17 cellular contexts compared by ENCODE assay signal in the genomic region with DNA sequence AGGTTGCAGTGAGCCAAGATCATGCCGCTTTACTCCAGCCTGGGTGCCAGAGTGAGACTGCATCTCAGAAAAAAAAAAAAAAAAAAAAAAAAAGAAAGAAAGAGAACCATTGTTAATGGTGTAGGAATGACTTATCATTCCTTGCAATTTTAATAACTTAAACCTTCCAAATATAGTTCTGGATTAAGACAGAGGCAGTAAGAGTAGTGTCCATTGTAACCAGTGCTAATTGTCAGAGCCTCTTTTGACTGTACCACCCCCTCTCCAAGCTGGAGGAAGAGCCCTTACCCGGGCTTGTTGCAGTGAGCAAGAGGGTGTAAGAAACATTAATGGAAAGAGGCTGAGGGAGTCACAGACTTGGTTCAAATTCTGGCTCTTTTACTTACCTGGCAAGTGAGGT. TPM values are rescaled to one million over a fixed set of nuclear protein-coding genes. Genes with fewer than 3 reads are reported as not detected.
"Had no signal": no experiment of that assay in that cellular context is flagged by ENCODE, and none has a peak within 500 bp of the region (broad histone marks: within the 10 kb centered on the region; RNA-seq: fewer than 3 reads in every experiment).

No MANE protein-coding gene starts in this region.

- DNase-seq: activated CD4-positive, alpha-beta memory T cell treated with anti-CD3 and anti-CD28 coated beads for 36 hours; activated CD4-positive, alpha-beta T cell treated with anti-CD3 and anti-CD28 coated beads for 36 hours; activated naive CD4-positive, alpha-beta T cell; activated naive CD8-positive, alpha-beta T cell treated with anti-CD3 and anti-CD28 coated beads, Interleukin-2, amount 10 ng/mL, durations not matched to agents 7 days and 5 days; body of pancreas; glutamatergic neuron; pancreas; sigmoid colon; spleen; stimulated activated CD4-positive, alpha-beta T cell treated with anti-CD3 and anti-CD28 coated beads, Interleukin-4, amount 100 ng/mL, for 4 hours; stimulated activated naive B cell treated with anti-CD40 and anti-IgM and Interleukin-4, amounts not matched to agents 10 μg/mL and 1 μg/mL and 100 μg/mL, for 72 hours had no signal

- H3K4me1 Mint-ChIP-seq: activated CD4-positive, alpha-beta T cell treated with anti-CD3 and anti-CD28 coated beads for 36 hours; activated naive CD8-positive, alpha-beta T cell treated with anti-CD3 and anti-CD28 coated beads, Interleukin-2, amount 10 ng/mL, durations not matched to agents 7 days and 5 days; stimulated activated naive B cell treated with anti-CD40 and anti-IgM and Interleukin-4, amounts not matched to agents 10 μg/mL and 1 μg/mL and 100 μg/mL, for 72 hours had no signal

- H3K36me3 Mint-ChIP-seq: activated CD4-positive, alpha-beta memory T cell treated with anti-CD3 and anti-CD28 coated beads for 36 hours; activated naive CD8-positive, alpha-beta T cell treated with anti-CD3 and anti-CD28 coated beads, Interleukin-2, amount 10 ng/mL, durations not matched to agents 7 days and 5 days; natural killer cell treated with Interleukin-12 subunit alpha and Interleukin-12 subunit beta and Interleukin-15 and Interleukin-18, amount 100 ng/mL, for 72 hours; stimulated activated naive B cell treated with anti-CD40 and anti-IgM and Interleukin-4, amounts not matched to agents 10 μg/mL and 1 μg/mL and 100 μg/mL, for 72 hours had no signal

- H3K4me3 ChIP-seq: body of pancreas, pancreas, sigmoid colon, SK-N-MC, spleen, tibial nerve, vagina had no signal

- H3K36me3 ChIP-seq: neutrophil, pancreas, spleen, tibial nerve, vagina had no signal

- H3K9me3 Mint-ChIP-seq: activated CD4-positive, alpha-beta memory T cell treated with anti-CD3 and anti-CD28 coated beads for 36 hours; activated naive CD8-positive, alpha-beta T cell treated with anti-CD3 and anti-CD28 coated beads, Interleukin-2, amount 10 ng/mL, durations not matched to agents 7 days and 5 days; natural killer cell treated with Interleukin-12 subunit alpha and Interleukin-12 subunit beta and Interleukin-15 and Interleukin-18, amount 100 ng/mL, for 72 hours; stimulated activated naive B cell treated with anti-CD40 and anti-IgM and Interleukin-4, amounts not matched to agents 10 μg/mL and 1 μg/mL and 100 μg/mL, for 72 hours; WTC11 had no signal

- H3K27ac ChIP-seq: body of pancreas, neutrophil, pancreas, SK-N-MC had no signal

- ATAC-seq: activated CD4-positive, alpha-beta T cell treated with anti-CD3 and anti-CD28 coated beads for 36 hours; body of pancreas; natural killer cell treated with Interleukin-12 subunit alpha and Interleukin-12 subunit beta and Interleukin-15 and Interleukin-18, amount 100 ng/mL, for 72 hours; stimulated activated naive B cell treated with anti-CD40 and anti-IgM and Interleukin-4, amounts not matched to agents 10 μg/mL and 1 μg/mL and 100 μg/mL, for 72 hours; WTC11 had no signal

- H3K4me3 Mint-ChIP-seq: activated CD4-positive, alpha-beta memory T cell treated with anti-CD3 and anti-CD28 coated beads for 36 hours; activated CD4-positive, alpha-beta T cell treated with anti-CD3 and anti-CD28 coated beads for 36 hours; activated naive CD8-positive, alpha-beta T cell treated with anti-CD3 and anti-CD28 coated beads, Interleukin-2, amount 10 ng/mL, durations not matched to agents 7 days and 5 days; natural killer cell treated with Interleukin-12 subunit alpha and Interleukin-12 subunit beta and Interleukin-15 and Interleukin-18, amount 100 ng/mL, for 72 hours; stimulated activated naive B cell treated with anti-CD40 and anti-IgM and Interleukin-4, amounts not matched to agents 10 μg/mL and 1 μg/mL and 100 μg/mL, for 72 hours; WTC11 had no signal

- H3K27me3 ChIP-seq: body of pancreas, neutrophil, pancreas, sigmoid colon, spleen, tibial nerve, vagina had no signal

- H3K9me3 ChIP-seq: body of pancreas, neutrophil, pancreas, sigmoid colon, spleen, tibial nerve, vagina had no signal

- H3K27ac Mint-ChIP-seq: activated CD4-positive, alpha-beta memory T cell treated with anti-CD3 and anti-CD28 coated beads for 36 hours; activated CD4-positive, alpha-beta T cell treated with anti-CD3 and anti-CD28 coated beads for 36 hours; activated naive CD8-positive, alpha-beta T cell treated with anti-CD3 and anti-CD28 coated beads, Interleukin-2, amount 10 ng/mL, durations not matched to agents 7 days and 5 days; natural killer cell treated with Interleukin-12 subunit alpha and Interleukin-12 subunit beta and Interleukin-15 and Interleukin-18, amount 100 ng/mL, for 72 hours; stimulated activated naive B cell treated with anti-CD40 and anti-IgM and Interleukin-4, amounts not matched to agents 10 μg/mL and 1 μg/mL and 100 μg/mL, for 72 hours; WTC11 had no signal

RNA-seq across cellular contexts. Expression of gene SASH1, which starts 53.8 kb away (rescaled TPM):
- total RNA-seq: activated naive CD8-positive, alpha-beta T cell treated with anti-CD3 and anti-CD28 coated beads, Interleukin-2, amount 10 ng/mL, durations not matched to agents 7 days and 5 days had no signal
